1 cellular context compared by ENCODE assay signal in the genomic region with DNA sequence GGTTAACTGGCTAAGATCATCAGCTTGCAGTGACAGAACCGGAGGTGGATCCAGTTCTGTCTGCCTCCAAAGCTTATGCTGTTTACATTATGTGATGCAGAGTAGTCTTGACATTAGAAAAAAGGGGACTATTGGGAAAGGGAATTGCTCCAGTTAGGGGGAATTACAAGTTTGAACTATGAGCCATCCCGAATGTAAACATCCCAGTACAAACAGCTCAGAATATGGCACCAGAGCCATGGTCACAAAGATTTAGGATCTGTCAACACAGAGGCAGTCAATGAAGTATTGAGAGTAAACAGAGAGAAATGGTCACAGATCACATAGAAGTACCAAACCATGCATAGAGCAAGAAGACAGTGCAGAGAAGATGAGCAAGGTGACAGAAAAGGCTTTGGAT.
TF ChIP-seq lines count a peak whose summit lies in the region.

No MANE protein-coding gene starts in this region.

TF ChIP-seq in HepG2, 621 proteins besides CTCF, POLR2A, EP300 and RAD21 (continued from another document and continues in another):
- TF ChIP-seq, protein P1, sequence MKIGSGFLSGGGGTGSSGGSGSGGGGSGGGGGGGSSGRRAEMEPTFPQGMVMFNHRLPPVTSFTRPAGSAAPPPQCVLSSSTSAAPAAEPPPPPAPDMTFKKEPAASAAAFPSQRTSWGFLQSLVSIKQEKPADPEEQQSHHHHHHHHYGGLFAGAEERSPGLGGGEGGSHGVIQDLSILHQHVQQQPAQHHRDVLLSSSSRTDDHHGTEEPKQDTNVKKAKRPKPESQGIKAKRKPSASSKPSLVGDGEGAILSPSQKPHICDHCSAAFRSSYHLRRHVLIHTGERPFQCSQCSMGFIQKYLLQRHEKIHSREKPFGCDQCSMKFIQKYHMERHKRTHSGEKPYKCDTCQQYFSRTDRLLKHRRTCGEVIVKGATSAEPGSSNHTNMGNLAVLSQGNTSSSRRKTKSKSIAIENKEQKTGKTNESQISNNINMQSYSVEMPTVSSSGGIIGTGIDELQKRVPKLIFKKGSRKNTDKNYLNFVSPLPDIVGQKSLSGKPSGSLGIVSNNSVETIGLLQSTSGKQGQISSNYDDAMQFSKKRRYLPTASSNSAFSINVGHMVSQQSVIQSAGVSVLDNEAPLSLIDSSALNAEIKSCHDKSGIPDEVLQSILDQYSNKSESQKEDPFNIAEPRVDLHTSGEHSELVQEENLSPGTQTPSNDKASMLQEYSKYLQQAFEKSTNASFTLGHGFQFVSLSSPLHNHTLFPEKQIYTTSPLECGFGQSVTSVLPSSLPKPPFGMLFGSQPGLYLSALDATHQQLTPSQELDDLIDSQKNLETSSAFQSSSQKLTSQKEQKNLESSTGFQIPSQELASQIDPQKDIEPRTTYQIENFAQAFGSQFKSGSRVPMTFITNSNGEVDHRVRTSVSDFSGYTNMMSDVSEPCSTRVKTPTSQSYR (CRISPR knock-in tag; IDR thresholded peaks at IDR 0.05; ENCODE audit: borderline replicate concordance), result peak; percentile 59; the same call in 1 of the 2 replicates
- TF ChIP-seq ATRX (CRISPR knock-in tag; IDR thresholded peaks at IDR 0.05; ENCODE audit: borderline replicate concordance) (no peak), BCL6 (CRISPR knock-in tag; IDR thresholded peaks at IDR 0.05) (peak; percentile 95), GABPB1 (CRISPR knock-in tag; IDR thresholded peaks at IDR 0.05) (no peak), SSRP1 (CRISPR knock-in tag; IDR thresholded peaks at IDR 0.05) (peak; percentile 22; the same call in 1 of the 2 replicates), POGZ (CRISPR knock-in tag; IDR thresholded peaks at IDR 0.05) (peak; percentile 66; the same call in 1 of the 2 replicates), ZNF296 (CRISPR knock-in tag; conservative IDR thresholded peaks at IDR 0.05) (no peak), MYC (CRISPR knock-in tag; IDR thresholded peaks at IDR 0.05; ENCODE audit: borderline replicate concordance) (no peak), HMG20A (CRISPR knock-in tag; IDR thresholded peaks at IDR 0.05; ENCODE audit: borderline replicate concordance) (peak; percentile 97), ZNF343 (CRISPR knock-in tag; IDR thresholded peaks at IDR 0.05) (no peak), YEATS2 (CRISPR knock-in tag; IDR thresholded peaks at IDR 0.05; ENCODE audit: borderline replicate concordance) (peak; percentile 47; the same call in 1 of the 2 replicates), SP1 (IDR thresholded peaks at IDR 0.05) (no peak), SP1 (CRISPR knock-in tag; IDR thresholded peaks at IDR 0.05) (no peak), ZMYM3 (CRISPR knock-in tag; IDR thresholded peaks at IDR 0.05) (peak; percentile 78), ZNF282 (IDR thresholded peaks at IDR 0.05; ENCODE audit: partially characterized antibody) (no peak), ZSCAN20 (CRISPR knock-in tag; IDR thresholded peaks at IDR 0.05; ENCODE audit: borderline replicate concordance) (0 out of 2 replicates have a peak, but pooled peaks have one; percentile 43), NFRKB (IDR thresholded peaks at IDR 0.05) (no peak), ZBTB1 (CRISPR knock-in tag; IDR thresholded peaks at IDR 0.05; ENCODE audit: borderline replicate concordance) (no peak), JARID2 (CRISPR knock-in tag; IDR thresholded peaks at IDR 0.05; ENCODE audit: insufficient replicate concordance) (no peak), ZC3H4 (CRISPR knock-in tag; IDR thresholded peaks at IDR 0.05; ENCODE audit: borderline replicate concordance) (no peak), SAFB2 (CRISPR knock-in tag; IDR thresholded peaks at IDR 0.05; ENCODE audit: borderline replicate concordance, low read depth) (no peak; the same call in 1 of the 2 replicates), MYNN (CRISPR knock-in tag; IDR thresholded peaks at IDR 0.05; ENCODE audit: low read depth) (no peak), SRSF1 (optimal IDR thresholded peaks at IDR 0.05; ENCODE audit: low read depth, low read length) (no peak), IKZF1 (IDR thresholded peaks at IDR 0.05) (no peak), GFI1 (CRISPR knock-in tag; IDR thresholded peaks at IDR 0.05; ENCODE audit: borderline replicate concordance) (peak; percentile 96), ZNF839 (CRISPR knock-in tag; IDR thresholded peaks at IDR 0.05; ENCODE audit: borderline replicate concordance) (no peak)
- TF ChIP-seq, protein P2, sequence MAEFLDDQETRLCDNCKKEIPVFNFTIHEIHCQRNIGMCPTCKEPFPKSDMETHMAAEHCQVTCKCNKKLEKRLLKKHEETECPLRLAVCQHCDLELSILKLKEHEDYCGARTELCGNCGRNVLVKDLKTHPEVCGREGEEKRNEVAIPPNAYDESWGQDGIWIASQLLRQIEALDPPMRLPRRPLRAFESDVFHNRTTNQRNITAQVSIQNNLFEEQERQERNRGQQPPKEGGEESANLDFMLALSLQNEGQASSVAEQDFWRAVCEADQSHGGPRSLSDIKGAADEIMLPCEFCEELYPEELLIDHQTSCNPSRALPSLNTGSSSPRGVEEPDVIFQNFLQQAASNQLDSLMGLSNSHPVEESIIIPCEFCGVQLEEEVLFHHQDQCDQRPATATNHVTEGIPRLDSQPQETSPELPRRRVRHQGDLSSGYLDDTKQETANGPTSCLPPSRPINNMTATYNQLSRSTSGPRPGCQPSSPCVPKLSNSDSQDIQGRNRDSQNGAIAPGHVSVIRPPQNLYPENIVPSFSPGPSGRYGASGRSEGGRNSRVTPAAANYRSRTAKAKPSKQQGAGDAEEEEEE (CRISPR knock-in tag; IDR thresholded peaks at IDR 0.05; ENCODE audit: borderline replicate concordance), result peak; percentile 78; the same call in 1 of the 2 replicates
- TF ChIP-seq, protein P3, sequence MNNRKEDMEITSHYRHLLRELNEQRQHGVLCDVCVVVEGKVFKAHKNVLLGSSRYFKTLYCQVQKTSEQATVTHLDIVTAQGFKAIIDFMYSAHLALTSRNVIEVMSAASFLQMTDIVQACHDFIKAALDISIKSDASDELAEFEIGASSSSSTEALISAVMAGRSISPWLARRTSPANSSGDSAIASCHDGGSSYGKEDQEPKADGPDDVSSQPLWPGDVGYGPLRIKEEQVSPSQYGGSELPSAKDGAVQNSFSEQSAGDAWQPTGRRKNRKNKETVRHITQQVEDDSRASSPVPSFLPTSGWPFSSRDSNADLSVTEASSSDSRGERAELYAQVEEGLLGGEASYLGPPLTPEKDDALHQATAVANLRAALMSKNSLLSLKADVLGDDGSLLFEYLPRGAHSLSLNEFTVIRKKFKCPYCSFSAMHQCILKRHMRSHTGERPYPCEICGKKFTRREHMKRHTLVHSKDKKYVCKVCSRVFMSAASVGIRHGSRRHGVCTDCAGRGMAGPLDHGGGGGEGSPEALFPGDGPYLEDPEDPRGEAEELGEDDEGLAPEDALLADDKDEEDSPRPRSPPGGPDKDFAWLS (CRISPR knock-in tag; IDR thresholded peaks at IDR 0.05; ENCODE audit: borderline replicate concordance), result no peak
- TF ChIP-seq, protein P4, sequence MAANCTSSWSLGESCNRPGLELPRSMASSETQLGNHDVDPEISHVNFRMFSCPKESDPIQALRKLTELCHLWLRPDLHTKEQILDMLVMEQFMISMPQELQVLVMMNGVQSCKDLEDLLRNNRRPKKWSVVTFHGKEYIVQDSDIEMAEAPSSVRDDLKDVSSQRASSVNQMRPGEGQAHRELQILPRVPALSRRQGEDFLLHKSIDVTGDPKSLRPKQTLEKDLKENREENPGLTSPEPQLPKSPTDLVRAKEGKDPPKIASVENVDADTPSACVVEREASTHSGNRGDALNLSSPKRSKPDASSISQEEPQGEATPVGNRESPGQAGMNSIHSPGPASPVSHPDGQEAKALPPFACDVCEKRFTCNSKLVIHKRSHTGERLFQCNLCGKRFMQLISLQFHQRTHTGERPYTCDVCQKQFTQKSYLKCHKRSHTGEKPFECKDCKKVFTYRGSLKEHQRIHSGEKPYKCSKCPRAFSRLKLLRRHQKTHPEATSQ (CRISPR knock-in tag; IDR thresholded peaks at IDR 0.05; ENCODE audit: borderline replicate concordance), result peak; percentile 95; the same call in 1 of the 2 replicates
- TF ChIP-seq, protein P5, sequence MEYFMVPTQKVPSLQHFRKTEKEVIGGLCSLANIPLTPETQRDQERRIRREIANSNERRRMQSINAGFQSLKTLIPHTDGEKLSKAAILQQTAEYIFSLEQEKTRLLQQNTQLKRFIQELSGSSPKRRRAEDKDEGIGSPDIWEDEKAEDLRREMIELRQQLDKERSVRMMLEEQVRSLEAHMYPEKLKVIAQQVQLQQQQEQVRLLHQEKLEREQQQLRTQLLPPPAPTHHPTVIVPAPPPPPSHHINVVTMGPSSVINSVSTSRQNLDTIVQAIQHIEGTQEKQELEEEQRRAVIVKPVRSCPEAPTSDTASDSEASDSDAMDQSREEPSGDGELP (IDR thresholded peaks at IDR 0.05; ENCODE audit: borderline replicate concordance, low read depth), result no peak; the same call in 1 of the 2 replicates
- TF ChIP-seq, protein P6, sequence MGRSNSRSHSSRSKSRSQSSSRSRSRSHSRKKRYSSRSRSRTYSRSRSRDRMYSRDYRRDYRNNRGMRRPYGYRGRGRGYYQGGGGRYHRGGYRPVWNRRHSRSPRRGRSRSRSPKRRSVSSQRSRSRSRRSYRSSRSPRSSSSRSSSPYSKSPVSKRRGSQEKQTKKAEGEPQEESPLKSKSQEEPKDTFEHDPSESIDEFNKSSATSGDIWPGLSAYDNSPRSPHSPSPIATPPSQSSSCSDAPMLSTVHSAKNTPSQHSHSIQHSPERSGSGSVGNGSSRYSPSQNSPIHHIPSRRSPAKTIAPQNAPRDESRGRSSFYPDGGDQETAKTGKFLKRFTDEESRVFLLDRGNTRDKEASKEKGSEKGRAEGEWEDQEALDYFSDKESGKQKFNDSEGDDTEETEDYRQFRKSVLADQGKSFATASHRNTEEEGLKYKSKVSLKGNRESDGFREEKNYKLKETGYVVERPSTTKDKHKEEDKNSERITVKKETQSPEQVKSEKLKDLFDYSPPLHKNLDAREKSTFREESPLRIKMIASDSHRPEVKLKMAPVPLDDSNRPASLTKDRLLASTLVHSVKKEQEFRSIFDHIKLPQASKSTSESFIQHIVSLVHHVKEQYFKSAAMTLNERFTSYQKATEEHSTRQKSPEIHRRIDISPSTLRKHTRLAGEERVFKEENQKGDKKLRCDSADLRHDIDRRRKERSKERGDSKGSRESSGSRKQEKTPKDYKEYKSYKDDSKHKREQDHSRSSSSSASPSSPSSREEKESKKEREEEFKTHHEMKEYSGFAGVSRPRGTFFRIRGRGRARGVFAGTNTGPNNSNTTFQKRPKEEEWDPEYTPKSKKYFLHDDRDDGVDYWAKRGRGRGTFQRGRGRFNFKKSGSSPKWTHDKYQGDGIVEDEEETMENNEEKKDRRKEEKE (IDR thresholded peaks at IDR 0.05), result no peak
- TF ChIP-seq, protein P7, sequence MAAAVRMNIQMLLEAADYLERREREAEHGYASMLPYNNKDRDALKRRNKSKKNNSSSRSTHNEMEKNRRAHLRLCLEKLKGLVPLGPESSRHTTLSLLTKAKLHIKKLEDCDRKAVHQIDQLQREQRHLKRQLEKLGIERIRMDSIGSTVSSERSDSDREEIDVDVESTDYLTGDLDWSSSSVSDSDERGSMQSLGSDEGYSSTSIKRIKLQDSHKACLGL (CRISPR knock-in tag; IDR thresholded peaks at IDR 0.05), result no peak
- TF ChIP-seq, protein P8, sequence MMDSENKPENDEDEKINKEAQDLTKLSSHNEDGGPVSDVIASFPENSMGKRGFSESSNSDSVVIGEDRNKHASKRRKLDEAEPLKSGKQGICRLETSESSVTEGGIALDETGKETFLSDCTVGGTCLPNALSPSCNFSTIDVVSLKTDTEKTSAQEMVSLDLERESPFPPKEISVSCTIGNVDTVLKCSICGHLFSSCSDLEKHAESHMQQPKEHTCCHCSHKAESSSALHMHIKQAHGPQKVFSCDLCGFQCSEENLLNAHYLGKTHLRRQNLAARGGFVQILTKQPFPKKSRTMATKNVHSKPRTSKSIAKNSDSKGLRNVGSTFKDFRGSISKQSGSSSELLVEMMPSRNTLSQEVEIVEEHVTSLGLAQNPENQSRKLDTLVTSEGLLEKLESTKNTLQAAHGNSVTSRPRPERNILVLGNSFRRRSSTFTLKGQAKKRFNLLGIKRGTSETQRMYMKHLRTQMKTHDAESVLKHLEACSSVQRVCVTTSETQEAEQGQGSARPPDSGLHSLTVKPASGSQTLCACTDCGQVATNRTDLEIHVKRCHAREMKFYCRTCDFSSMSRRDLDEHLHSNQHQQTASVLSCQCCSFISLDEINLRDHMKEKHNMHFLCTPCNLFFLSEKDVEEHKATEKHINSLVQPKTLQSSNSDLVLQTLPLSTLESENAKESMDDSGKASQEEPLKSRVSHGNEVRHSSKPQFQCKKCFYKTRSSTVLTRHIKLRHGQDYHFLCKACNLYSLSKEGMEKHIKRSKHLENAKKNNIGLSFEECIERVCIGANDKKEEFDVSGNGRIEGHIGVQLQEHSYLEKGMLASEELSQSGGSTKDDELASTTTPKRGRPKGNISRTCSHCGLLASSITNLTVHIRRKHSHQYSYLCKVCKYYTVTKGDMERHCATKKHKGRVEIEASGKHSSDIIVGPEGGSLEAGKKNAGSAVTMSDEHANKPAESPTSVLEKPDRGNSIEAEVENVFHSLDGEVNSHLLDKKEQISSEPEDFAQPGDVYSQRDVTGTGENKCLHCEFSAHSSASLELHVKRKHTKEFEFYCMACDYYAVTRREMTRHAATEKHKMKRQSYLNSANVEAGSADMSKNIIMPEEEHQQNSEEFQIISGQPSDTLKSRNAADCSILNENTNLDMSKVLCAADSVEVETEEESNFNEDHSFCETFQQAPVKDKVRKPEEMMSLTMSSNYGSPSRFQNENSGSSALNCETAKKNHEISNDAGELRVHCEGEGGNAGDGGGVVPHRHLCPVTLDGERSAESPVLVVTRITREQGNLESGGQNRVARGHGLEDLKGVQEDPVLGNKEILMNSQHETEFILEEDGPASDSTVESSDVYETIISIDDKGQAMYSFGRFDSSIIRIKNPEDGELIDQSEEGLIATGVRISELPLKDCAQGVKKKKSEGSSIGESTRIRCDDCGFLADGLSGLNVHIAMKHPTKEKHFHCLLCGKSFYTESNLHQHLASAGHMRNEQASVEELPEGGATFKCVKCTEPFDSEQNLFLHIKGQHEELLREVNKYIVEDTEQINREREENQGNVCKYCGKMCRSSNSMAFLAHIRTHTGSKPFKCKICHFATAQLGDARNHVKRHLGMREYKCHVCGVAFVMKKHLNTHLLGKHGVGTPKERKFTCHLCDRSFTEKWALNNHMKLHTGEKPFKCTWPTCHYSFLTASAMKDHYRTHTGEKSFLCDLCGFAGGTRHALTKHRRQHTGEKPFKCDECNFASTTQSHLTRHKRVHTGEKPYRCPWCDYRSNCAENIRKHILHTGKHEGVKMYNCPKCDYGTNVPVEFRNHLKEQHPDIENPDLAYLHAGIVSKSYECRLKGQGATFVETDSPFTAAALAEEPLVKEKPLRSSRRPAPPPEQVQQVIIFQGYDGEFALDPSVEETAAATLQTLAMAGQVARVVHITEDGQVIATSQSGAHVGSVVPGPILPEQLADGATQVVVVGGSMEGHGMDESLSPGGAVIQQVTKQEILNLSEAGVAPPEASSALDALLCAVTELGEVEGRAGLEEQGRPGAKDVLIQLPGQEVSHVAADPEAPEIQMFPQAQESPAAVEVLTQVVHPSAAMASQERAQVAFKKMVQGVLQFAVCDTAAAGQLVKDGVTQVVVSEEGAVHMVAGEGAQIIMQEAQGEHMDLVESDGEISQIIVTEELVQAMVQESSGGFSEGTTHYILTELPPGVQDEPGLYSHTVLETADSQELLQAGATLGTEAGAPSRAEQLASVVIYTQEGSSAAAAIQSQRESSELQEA (CRISPR knock-in tag; IDR thresholded peaks at IDR 0.05; ENCODE audit: not compliant biosample characterization), result no peak
- TF ChIP-seq, protein P9, sequence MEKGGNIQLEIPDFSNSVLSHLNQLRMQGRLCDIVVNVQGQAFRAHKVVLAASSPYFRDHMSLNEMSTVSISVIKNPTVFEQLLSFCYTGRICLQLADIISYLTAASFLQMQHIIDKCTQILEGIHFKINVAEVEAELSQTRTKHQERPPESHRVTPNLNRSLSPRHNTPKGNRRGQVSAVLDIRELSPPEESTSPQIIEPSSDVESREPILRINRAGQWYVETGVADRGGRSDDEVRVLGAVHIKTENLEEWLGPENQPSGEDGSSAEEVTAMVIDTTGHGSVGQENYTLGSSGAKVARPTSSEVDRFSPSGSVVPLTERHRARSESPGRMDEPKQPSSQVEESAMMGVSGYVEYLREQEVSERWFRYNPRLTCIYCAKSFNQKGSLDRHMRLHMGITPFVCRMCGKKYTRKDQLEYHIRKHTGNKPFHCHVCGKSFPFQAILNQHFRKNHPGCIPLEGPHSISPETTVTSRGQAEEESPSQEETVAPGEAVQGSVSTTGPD (CRISPR knock-in tag; IDR thresholded peaks at IDR 0.05), result 0 out of 2 replicates have a peak, but pooled peaks have one; percentile 20
